13 cellular contexts compared by ENCODE assay signal in genomic region chr20:23085415-23086055, GRCh38. TPM values are rescaled to one million over a fixed set of nuclear protein-coding genes. Genes with fewer than 3 reads are reported as not detected.
A peak's percentile ranks its signal among the peaks of the same experiment; 100 is the strongest.
DNase-seq lines count a peak whose midpoint lies in the region; ATAC-seq and TF ChIP-seq lines count a peak whose summit lies in the region.
"Had no signal": no experiment of that assay in that cellular context is flagged by ENCODE, and none has a peak within 500 bp of the region (broad histone marks: within the 10 kb centered on the region; RNA-seq: fewer than 3 reads in every experiment).

No MANE protein-coding gene starts in this region.

- no peaks in the 10 kb centered on the region for H3K36me3 Mint-ChIP-seq in activated naive CD4-positive, alpha-beta T cell treated with anti-CD3 and anti-CD28 coated beads, Interleukin-2, amount 10 ng/mL, durations not matched to agents 7 days and 5 days

- H3K9me3 ChIP-seq in neutrophil = no peaks in the 10 kb centered on the region

- H3K27me3 Mint-ChIP-seq in activated naive CD4-positive, alpha-beta T cell treated with anti-CD3 and anti-CD28 coated beads, Interleukin-2, amount 10 ng/mL, durations not matched to agents 7 days and 5 days = peaks cover 26% of the 10 kb centered on the region

- H3K27ac Mint-ChIP-seq in activated naive CD4-positive, alpha-beta T cell treated with anti-CD3 and anti-CD28 coated beads, Interleukin-2, amount 10 ng/mL, durations not matched to agents 7 days and 5 days = no peak overlapping the region
- H3K27ac Mint-ChIP-seq: H9 had no signal

- H3K4me3 ChIP-seq in dorsolateral prefrontal cortex (peak overlapping the region in 36 of 59 donors; percentile 2 to 55 (median 28)), neutrophil (ENCODE audit: low read depth in 1 of 2, low read length in 1 of 2) (peak overlapping the region; percentile 85 to 90)

- H3K4me1 ChIP-seq in neutrophil (ENCODE audit: control insufficient read depth in 1 of 2, insufficient read depth in 1 of 2, low read depth in 1 of 2, low read length in 1 of 2) = peaks cover 64 to 71% of the 10 kb centered on the region in 2 experiments

- H3K27ac ChIP-seq in dorsolateral prefrontal cortex (peak overlapping the region in 40 of 59 donors; percentile 26 to 86 (median 61)), neutrophil (peak overlapping the region; percentile 99)
- H3K27ac ChIP-seq: epithelial cell of prostate had no signal

- H3K9me3 Mint-ChIP-seq in activated naive CD4-positive, alpha-beta T cell treated with anti-CD3 and anti-CD28 coated beads, Interleukin-2, amount 10 ng/mL, durations not matched to agents 7 days and 5 days = no peaks in the 10 kb centered on the region
- H3K9me3 Mint-ChIP-seq: H9 had no signal

- DNase-seq in Right ventricle myocardium superior (peak; percentile 51), Right ventricle myocardium inferior (ENCODE audit: missing footprints) (no peak), dorsolateral prefrontal cortex (no peak), anterior cingulate cortex (lab: John Stamatoyannopoulos, UW) (no peak), DMS153 treated with DMSO at 0.1 percent for 48 hours (lab: John Stamatoyannopoulos, UW; ENCODE audit: unreplicated experiment) (no peak)
- no peak for DNase-seq in activated naive CD4-positive, alpha-beta T cell treated with anti-CD3 and anti-CD28 coated beads, Interleukin-2, amount 10 ng/mL, durations not matched to agents 7 days and 5 days
- DNase-seq: H9, NCI-H345 had no signal

- H3K4me3 Mint-ChIP-seq in activated naive CD4-positive, alpha-beta T cell treated with anti-CD3 and anti-CD28 coated beads, Interleukin-2, amount 10 ng/mL, durations not matched to agents 7 days and 5 days = no peak overlapping the region
- H3K4me3 Mint-ChIP-seq: activated CD8-positive, alpha-beta T cell treated with anti-CD3 and anti-CD28 coated beads, Interleukin-2, amount 10 ng/mL, durations not matched to agents 7 days and 5 days; H9 had no signal

- intact Hi-C loops in Right ventricle myocardium superior (cut with DNase I) (no loop called here), Right ventricle myocardium inferior (cut with DNase I) (loop anchor here (2.0 to 10.0 kb wide), 3 partner anchors 35 to 119 kb away; no protein-coding TSS in a partner anchor), dorsolateral prefrontal cortex (cut with DNase I) (no loop called here)

- peaks cover 8% of the 10 kb centered on the region for H3K4me1 Mint-ChIP-seq in activated naive CD4-positive, alpha-beta T cell treated with anti-CD3 and anti-CD28 coated beads, Interleukin-2, amount 10 ng/mL, durations not matched to agents 7 days and 5 days

- TF ChIP-seq CTCF in dorsolateral prefrontal cortex (IDR thresholded peaks at IDR 0.05 in 54 of 56, conservative IDR thresholded peaks at IDR 0.05 in 2 of 56; ENCODE audit: low read depth in 1 of 56, partially characterized antibody in 56 of 56) = no peak
- TF ChIP-seq CTCF in neutrophil (IDR thresholded peaks at IDR 0.05) = no peak

- CTCF ChIA-PET in activated naive CD4-positive, alpha-beta T cell treated with anti-CD3 and anti-CD28 coated beads, Interleukin-2, amount 10 ng/mL, durations not matched to agents 7 days and 5 days (lab: Charles Lee) = interaction anchor here (1.4 kb wide), 1 partner anchor 34 kb away, joined by 6 read pairs; no protein-coding TSS in a partner anchor

- peaks cover 24% of the 10 kb centered on the region for H3K36me3 ChIP-seq in neutrophil

- ATAC-seq in Right ventricle myocardium superior (ENCODE audit: poor library complexity) (no peak), Right ventricle myocardium inferior (no peak), GM19467 (IDR thresholded peaks at IDR 0.05; ENCODE audit: unreplicated experiment) (no peak)

- H3K27me3 ChIP-seq in dorsolateral prefrontal cortex = peaks cover 0 to 6% (median 0%) of the 10 kb centered on the region in 45 donors
- no peaks in the 10 kb centered on the region for H3K27me3 ChIP-seq in neutrophil

RNA-seq across cellular contexts. Expression of gene CD93, which starts 0.6 kb away (rescaled TPM):
- total RNA-seq in Right ventricle myocardium superior (37.0 TPM), Right ventricle myocardium inferior (43.5 TPM), dorsolateral prefrontal cortex (10 to 100 TPM in 23 of 120 experiments, 1 to 10 TPM in 97; 1.1 to 24.6 (median 4.9) TPM)
- total RNA-seq: H9 had no signal

RNA-seq across cellular contexts. Expression of gene THBD, which starts 36.1 kb away (rescaled TPM):
- 11.8 TPM for total RNA-seq in Right ventricle myocardium superior
- total RNA-seq in Right ventricle myocardium inferior = 17.4 TPM
- 10 to 100 TPM in 2 of 120 experiments, 1 to 10 TPM in 102, under 1 TPM in 16; 0.45 to 13.3 (median 2.0) TPM for total RNA-seq in dorsolateral prefrontal cortex
- total RNA-seq: activated CD8-positive, alpha-beta T cell treated with anti-CD3 and anti-CD28 coated beads, Interleukin-2, amount 10 ng/mL, durations not matched to agents 7 days and 5 days had no signal

RNA-seq across cellular contexts. Expression of gene SSTR4, which starts 50.4 kb away (rescaled TPM):
- not detected for total RNA-seq in Right ventricle myocardium superior
- total RNA-seq in Right ventricle myocardium inferior = not detected
- 1 to 10 TPM in 60 of 120 experiments, under 1 TPM in 52, not detected in 8; 0.32 to 3.3 (median 1.1) TPM for total RNA-seq in dorsolateral prefrontal cortex
- total RNA-seq: activated CD8-positive, alpha-beta T cell treated with anti-CD3 and anti-CD28 coated beads, Interleukin-2, amount 10 ng/mL, durations not matched to agents 7 days and 5 days; H9; omental fat pad had no signal
